ENCODE assay signal across 1 cellular context in the genomic region with DNA sequence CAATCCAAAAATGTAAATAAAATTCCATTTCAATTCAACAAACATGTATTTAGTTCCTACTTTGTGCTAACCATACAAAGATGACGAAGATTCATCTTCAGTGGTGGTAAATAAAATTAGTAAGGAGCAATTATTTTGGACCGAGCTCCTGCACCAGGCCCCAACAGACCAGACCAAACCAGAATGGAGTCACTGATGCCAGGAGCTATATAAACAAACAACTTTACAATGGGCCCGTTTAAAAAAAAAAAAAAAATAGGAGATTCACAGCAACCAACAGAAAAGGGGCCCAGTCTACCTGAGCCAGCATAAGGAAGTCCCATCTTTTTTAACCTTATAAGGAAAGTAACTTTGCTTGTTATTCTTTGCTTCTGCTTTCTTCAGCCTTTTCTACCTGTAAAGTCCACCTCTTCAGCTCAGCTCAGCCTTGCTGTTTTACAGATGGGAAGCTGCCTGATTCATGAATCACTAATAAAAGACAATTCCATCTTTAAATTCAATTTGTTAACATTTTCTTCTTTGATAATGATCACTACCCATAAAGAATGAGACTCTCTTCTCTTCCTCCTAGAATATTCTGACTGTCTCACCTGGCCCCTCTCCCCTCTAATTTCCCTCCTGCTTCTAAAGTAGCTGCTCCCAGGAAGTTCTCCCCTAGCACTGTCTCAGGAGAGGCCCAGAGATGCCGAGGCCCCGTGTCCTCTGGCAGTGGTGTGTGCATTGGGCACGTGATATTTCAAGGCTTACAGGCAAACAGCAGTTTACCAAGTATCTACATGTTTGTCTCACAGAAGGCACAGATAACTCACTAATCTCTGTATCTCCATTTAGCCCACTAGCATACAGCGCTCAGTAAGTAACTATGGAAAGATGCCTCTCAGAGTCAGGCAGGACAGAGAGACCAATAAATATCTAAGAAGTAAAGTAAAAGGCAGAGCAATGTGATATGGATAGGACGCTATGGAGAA.
TF ChIP-seq lines count a peak whose summit lies in the region.

No MANE protein-coding gene starts in this region.

TF ChIP-seq in K562, 482 proteins besides CTCF, POLR2A, EP300 and RAD21 (continued from another document and continues in another):
- TF ChIP-seq SMARCA4 (IDR thresholded peaks at IDR 0.05) (0 out of 2 replicates have a peak, but pooled peaks have one; percentile 16), CEBPG (CRISPR knock-in tag; IDR thresholded peaks at IDR 0.05) (no peak), CEBPG (tag; conservative IDR thresholded peaks at IDR 0.05 in 1 of 2, IDR thresholded peaks at IDR 0.05 in 1 of 2) (0 out of 4 replicates have a peak, but pooled peaks of 1 of the 2 experiments have one; percentile 6), LARP7 (IDR thresholded peaks at IDR 0.05) (no peak), RAD51 (IDR thresholded peaks at IDR 0.05; ENCODE audit: borderline replicate concordance, low read depth) (peak; percentile 78), FOXO4 (CRISPR knock-in tag; IDR thresholded peaks at IDR 0.05) (peak; percentile 57; the same call in 1 of the 2 replicates), HIVEP1 (CRISPR knock-in tag; IDR thresholded peaks at IDR 0.05) (0 out of 2 replicates have a peak, but pooled peaks have one; percentile 41), CUX1 (CRISPR knock-in tag; IDR thresholded peaks at IDR 0.05) (peak; percentile 94), KLF13 (tag; IDR thresholded peaks at IDR 0.05; ENCODE audit: borderline replicate concordance, low read depth) (peak; percentile 70), ATF1 (CRISPR knock-in tag; IDR thresholded peaks at IDR 0.05) (no peak), ATF1 (tag; IDR thresholded peaks at IDR 0.05) (no peak), PHF8 (IDR thresholded peaks at IDR 0.05; ENCODE audit: borderline replicate concordance, low read length) (no peak), ZNF165 (CRISPR knock-in tag; IDR thresholded peaks at IDR 0.05; ENCODE audit: borderline replicate concordance) (peak; percentile 51; the same call in 1 of the 2 replicates), BHLHE40 (IDR thresholded peaks at IDR 0.05; ENCODE audit: low read length) (peak; percentile 91), ZBTB17 (CRISPR knock-in tag; IDR thresholded peaks at IDR 0.05) (peak; percentile 83), CREBBP (IDR thresholded peaks at IDR 0.05; ENCODE audit: low read depth, low read length) (no peak), ZNF239 (CRISPR knock-in tag; IDR thresholded peaks at IDR 0.05) (peak; percentile 67), CXXC5 (CRISPR knock-in tag; IDR thresholded peaks at IDR 0.05) (peak; percentile 90), RHOXF2B (CRISPR knock-in tag; conservative IDR thresholded peaks at IDR 0.05) (0 out of 2 replicates have a peak, but pooled peaks have one; percentile 28), ZBTB12 (CRISPR knock-in tag; IDR thresholded peaks at IDR 0.05) (peak; percentile 45; the same call in 1 of the 2 replicates), RFX7 (CRISPR knock-in tag; IDR thresholded peaks at IDR 0.05) (peak; percentile 30; the same call in 1 of the 2 replicates), GTF2E2 (tag; IDR thresholded peaks at IDR 0.05) (peak; percentile 64; the same call in 1 of the 2 replicates), ZNF76 (CRISPR knock-in tag; IDR thresholded peaks at IDR 0.05; ENCODE audit: borderline replicate concordance) (peak; percentile 57; the same call in 1 of the 2 replicates), CTBP1 (IDR thresholded peaks at IDR 0.05; ENCODE audit: borderline replicate concordance) (0 out of 2 replicates have a peak, but pooled peaks have one; percentile 19), ILK (tag; IDR thresholded peaks at IDR 0.05; ENCODE audit: borderline replicate concordance, low read depth) (peak; percentile 89), TAF7 (tag; IDR thresholded peaks at IDR 0.05) (peak; percentile 57; the same call in 1 of the 2 replicates), BACH1 (tag; IDR thresholded peaks at IDR 0.05) (peak; percentile 94), KLF10 (CRISPR knock-in tag; IDR thresholded peaks at IDR 0.05) (no peak), ZNF79 (CRISPR knock-in tag; IDR thresholded peaks at IDR 0.05; ENCODE audit: low read depth) (0 out of 2 replicates have a peak, but pooled peaks have one; percentile 71), SNIP1 (IDR thresholded peaks at IDR 0.05; ENCODE audit: low read depth) (no peak), NFXL1 (CRISPR knock-in tag; IDR thresholded peaks at IDR 0.05) (peak; percentile 84), CBX5 (IDR thresholded peaks at IDR 0.05; ENCODE audit: borderline replicate concordance, low read depth) (no peak), ZNF134 (CRISPR knock-in tag; conservative IDR thresholded peaks at IDR 0.05) (peak; percentile 69), E4F1 (CRISPR knock-in tag; IDR thresholded peaks at IDR 0.05; ENCODE audit: borderline replicate concordance) (no peak), CBFA2T2 (conservative IDR thresholded peaks at IDR 0.05) (peak; percentile 37), TCF3 (CRISPR knock-in tag; IDR thresholded peaks at IDR 0.05) (peak; percentile 35), ZKSCAN1 (IDR thresholded peaks at IDR 0.05; ENCODE audit: low read depth, low read length) (no peak), ZNF766 (CRISPR knock-in tag; conservative IDR thresholded peaks at IDR 0.05) (peak; percentile 84), ETV6 (IDR thresholded peaks at IDR 0.05; ENCODE audit: borderline replicate concordance in 1 of 2, low read depth in 2 of 2, low read length in 1 of 2) (no peak), ETV6 (CRISPR knock-in tag; IDR thresholded peaks at IDR 0.05; ENCODE audit: borderline replicate concordance) (no peak), RBM17 (IDR thresholded peaks at IDR 0.05; ENCODE audit: borderline replicate concordance, low read depth, low read length) (no peak), SRF (CRISPR knock-in tag; IDR thresholded peaks at IDR 0.05) (peak in 1 of 2 experiments; percentile 49; a peak in 1 of 4 replicates), ZKSCAN8 (CRISPR knock-in tag; IDR thresholded peaks at IDR 0.05) (0 out of 2 replicates have a peak, but pooled peaks have one; percentile 60), HSF4 (CRISPR knock-in tag; IDR thresholded peaks at IDR 0.05; ENCODE audit: borderline replicate concordance) (peak; percentile 35; the same call in 1 of the 2 replicates), ZNF449 (CRISPR knock-in tag; IDR thresholded peaks at IDR 0.05) (peak; percentile 91)
- TF ChIP-seq, protein P1, sequence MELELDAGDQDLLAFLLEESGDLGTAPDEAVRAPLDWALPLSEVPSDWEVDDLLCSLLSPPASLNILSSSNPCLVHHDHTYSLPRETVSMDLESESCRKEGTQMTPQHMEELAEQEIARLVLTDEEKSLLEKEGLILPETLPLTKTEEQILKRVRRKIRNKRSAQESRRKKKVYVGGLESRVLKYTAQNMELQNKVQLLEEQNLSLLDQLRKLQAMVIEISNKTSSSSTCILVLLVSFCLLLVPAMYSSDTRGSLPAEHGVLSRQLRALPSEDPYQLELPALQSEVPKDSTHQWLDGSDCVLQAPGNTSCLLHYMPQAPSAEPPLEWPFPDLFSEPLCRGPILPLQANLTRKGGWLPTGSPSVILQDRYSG (tag; conservative IDR thresholded peaks at IDR 0.05; ENCODE audit: low read depth), result peak; percentile 92; the same call in 1 of the 2 replicates
- TF ChIP-seq, protein P2, sequence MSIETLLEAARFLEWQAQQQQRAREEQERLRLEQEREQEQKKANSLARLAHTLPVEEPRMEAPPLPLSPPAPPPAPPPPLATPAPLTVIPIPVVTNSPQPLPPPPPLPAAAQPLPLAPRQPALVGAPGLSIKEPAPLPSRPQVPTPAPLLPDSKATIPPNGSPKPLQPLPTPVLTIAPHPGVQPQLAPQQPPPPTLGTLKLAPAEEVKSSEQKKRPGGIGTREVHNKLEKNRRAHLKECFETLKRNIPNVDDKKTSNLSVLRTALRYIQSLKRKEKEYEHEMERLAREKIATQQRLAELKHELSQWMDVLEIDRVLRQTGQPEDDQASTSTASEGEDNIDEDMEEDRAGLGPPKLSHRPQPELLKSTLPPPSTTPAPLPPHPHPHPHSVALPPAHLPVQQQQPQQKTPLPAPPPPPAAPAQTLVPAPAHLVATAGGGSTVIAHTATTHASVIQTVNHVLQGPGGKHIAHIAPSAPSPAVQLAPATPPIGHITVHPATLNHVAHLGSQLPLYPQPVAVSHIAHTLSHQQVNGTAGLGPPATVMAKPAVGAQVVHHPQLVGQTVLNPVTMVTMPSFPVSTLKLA (conservative IDR thresholded peaks at IDR 0.05), result peak in 1 of 2 experiments; percentile 40; a peak in 2 of 4 replicates
- TF ChIP-seq, protein P3, sequence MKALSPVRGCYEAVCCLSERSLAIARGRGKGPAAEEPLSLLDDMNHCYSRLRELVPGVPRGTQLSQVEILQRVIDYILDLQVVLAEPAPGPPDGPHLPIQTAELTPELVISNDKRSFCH (CRISPR knock-in tag; IDR thresholded peaks at IDR 0.05), result peak; percentile 87; the same call in 1 of the 2 replicates
- TF ChIP-seq, protein P3 (tag; IDR thresholded peaks at IDR 0.05), result peak; percentile 92
